19 cellular contexts compared by ENCODE assay signal in genomic region chr3:31010491-31010890, GRCh38.
A peak's percentile ranks its signal among the peaks of the same experiment; 100 is the strongest.
DNase-seq lines count a peak whose midpoint lies in the region; ATAC-seq, FAIRE-seq and TF ChIP-seq lines count a peak whose summit lies in the region.
"Had no signal": no experiment of that assay in that cellular context is flagged by ENCODE, and none has a peak within 500 bp of the region (broad histone marks: within the 10 kb centered on the region; RNA-seq: fewer than 3 reads in every experiment).

No MANE protein-coding gene starts in this region.

- H3K4me3 ChIP-seq in HUES48 (ENCODE audit: low read depth, low read length) = no peak overlapping the region
- no peak overlapping the region for H3K4me3 ChIP-seq in bronchial epithelial cell (ENCODE audit: low read depth, low read length)
- no peak overlapping the region for H3K4me3 ChIP-seq in left lung
- H3K4me3 ChIP-seq in right atrium auricular region = no peak overlapping the region
- H3K4me3 ChIP-seq: gastroesophageal sphincter, GM23338, psoas muscle had no signal

- CTCF ChIA-PET in activated CD4-positive, alpha-beta memory T cell treated with anti-CD3 and anti-CD28 coated beads, Interleukin-2, amount 10 ng/mL, durations not matched to agents 7 days and 5 days (lab: Charles Lee) = no interaction called here

- intact Hi-C loops in left lung (cut with DNase I) = no loop called here

- H3K9me3 Mint-ChIP-seq in activated CD4-positive, alpha-beta memory T cell treated with anti-CD3 and anti-CD28 coated beads, Interleukin-2, amount 10 ng/mL, durations not matched to agents 7 days and 5 days = peaks cover 14% of the 10 kb centered on the region
- H3K9me3 Mint-ChIP-seq: GM23338; immature natural killer cell; natural killer cell treated with Interleukin-12 subunit alpha and Interleukin-12 subunit beta and Interleukin-15 and Interleukin-18, amount 100 ng/mL, for 72 hours had no signal

- H3K27ac Mint-ChIP-seq in activated CD4-positive, alpha-beta memory T cell treated with anti-CD3 and anti-CD28 coated beads, Interleukin-2, amount 10 ng/mL, durations not matched to agents 7 days and 5 days = no peak overlapping the region
- H3K27ac Mint-ChIP-seq: brain; GM23338; immature natural killer cell; natural killer cell treated with Interleukin-12 subunit alpha and Interleukin-12 subunit beta and Interleukin-15 and Interleukin-18, amount 100 ng/mL, for 72 hours had no signal

- H3K27me3 Mint-ChIP-seq in activated CD4-positive, alpha-beta memory T cell treated with anti-CD3 and anti-CD28 coated beads, Interleukin-2, amount 10 ng/mL, durations not matched to agents 7 days and 5 days = no peaks in the 10 kb centered on the region
- H3K27me3 Mint-ChIP-seq: brain had no signal

- peak; percentile 22 for ATAC-seq in left lung
- no peak for ATAC-seq in GM21576 (IDR thresholded peaks at IDR 0.05; ENCODE audit: unreplicated experiment)
- ATAC-seq in GM19395 (IDR thresholded peaks at IDR 0.05; ENCODE audit: unreplicated experiment) = no peak
- ATAC-seq: gastroesophageal sphincter; natural killer cell treated with Interleukin-12 subunit alpha and Interleukin-12 subunit beta and Interleukin-15 and Interleukin-18, amount 100 ng/mL, for 72 hours; psoas muscle had no signal

- POLR2A ChIA-PET in activated CD4-positive, alpha-beta memory T cell treated with anti-CD3 and anti-CD28 coated beads, Interleukin-2, amount 10 ng/mL, durations not matched to agents 7 days and 5 days (lab: Charles Lee) = interaction anchor here (0.8 kb wide), 1 partner anchor 1324 kb away, joined by 3 read pairs; no protein-coding TSS in a partner anchor

- H3K27ac ChIP-seq in HUES48 (ENCODE audit: low read depth, low read length) = peak overlapping the region; percentile 60
- no peak overlapping the region for H3K27ac ChIP-seq in left lung
- no peak overlapping the region for H3K27ac ChIP-seq in right atrium auricular region
- H3K27ac ChIP-seq: gastroesophageal sphincter, psoas muscle had no signal

- no peak for FAIRE-seq in bronchial epithelial cell (lab: Jason Lieb, UNC)

- H3K4me1 ChIP-seq in HUES48 (ENCODE audit: control insufficient read depth, insufficient read depth, low read length) (peaks cover 11% of the 10 kb centered on the region; the same call in 1 of the 2 replicates), left lung (peaks cover 0 to 6% of the 10 kb centered on the region in 2 donors), right atrium auricular region (no peaks in the 10 kb centered on the region)
- H3K4me1 ChIP-seq: gastroesophageal sphincter, psoas muscle had no signal

- peaks cover 15% of the 10 kb centered on the region for H3K4me1 Mint-ChIP-seq in activated CD4-positive, alpha-beta memory T cell treated with anti-CD3 and anti-CD28 coated beads, Interleukin-2, amount 10 ng/mL, durations not matched to agents 7 days and 5 days
- H3K4me1 Mint-ChIP-seq: immature natural killer cell had no signal

- TF ChIP-seq CTCF in bronchial epithelial cell (IDR thresholded peaks at IDR 0.05; ENCODE audit: insufficient read depth, low read length, severe bottlenecking) (no peak), left lung (IDR thresholded peaks at IDR 0.05) (no peak), right atrium auricular region (IDR thresholded peaks at IDR 0.05) (no peak)

- DNase-seq in AG08395 (ENCODE audit: low spot score) (peak; percentile 63), bronchial epithelial cell (ENCODE audit: low read depth) (peak; percentile 40), left lung (no peak), right atrium auricular region (ENCODE audit: low spot score) (no peak)
- DNase-seq in activated CD4-positive, alpha-beta memory T cell treated with anti-CD3 and anti-CD28 coated beads, Interleukin-2, amount 10 ng/mL, durations not matched to agents 7 days and 5 days = no peak
- DNase-seq: ACHN; activated CD4-positive, alpha-beta T cell treated with anti-CD3 and anti-CD28 coated beads for 4 hours; activated CD8-positive, alpha-beta memory T cell treated with anti-CD3 and anti-CD28 coated beads, Interleukin-2, amount 50 U/mL, for 48 hours; effector CD8-positive, alpha-beta T cell; immature natural killer cell; psoas muscle; stimulated activated naive CD4-positive, alpha-beta T cell had no signal

- H3K36me3 ChIP-seq in HUES48 (ENCODE audit: control insufficient read depth, insufficient read depth, low read length) (no peaks in the 10 kb centered on the region), bronchial epithelial cell (ENCODE audit: control insufficient read depth, insufficient read depth, low read length) (no peaks in the 10 kb centered on the region), left lung (no peaks in the 10 kb centered on the region), right atrium auricular region (no peaks in the 10 kb centered on the region)
- H3K36me3 ChIP-seq: gastroesophageal sphincter had no signal

- H3K27me3 ChIP-seq in HUES48 (ENCODE audit: control insufficient read depth, insufficient read depth, low read length) (peaks cover 88% of the 10 kb centered on the region), bronchial epithelial cell (ENCODE audit: control insufficient read depth, insufficient read depth, low read length) (no peaks in the 10 kb centered on the region), left lung (no peaks in the 10 kb centered on the region), right atrium auricular region (no peaks in the 10 kb centered on the region)
- H3K27me3 ChIP-seq: gastroesophageal sphincter had no signal

- no peaks in the 10 kb centered on the region for H3K9me3 ChIP-seq in HUES48 (ENCODE audit: control insufficient read depth, insufficient read depth, low read length)
- H3K9me3 ChIP-seq in left lung = peaks cover 0 to 3% of the 10 kb centered on the region in 2 donors
- H3K9me3 ChIP-seq in right atrium auricular region = peaks cover 0 to 12% of the 10 kb centered on the region in 2 donors
- H3K9me3 ChIP-seq: gastroesophageal sphincter, psoas muscle had no signal

- H3K4me3 Mint-ChIP-seq in activated CD4-positive, alpha-beta memory T cell treated with anti-CD3 and anti-CD28 coated beads, Interleukin-2, amount 10 ng/mL, durations not matched to agents 7 days and 5 days = no peak overlapping the region
- H3K4me3 Mint-ChIP-seq: brain; GM23338; immature natural killer cell; natural killer cell treated with Interleukin-12 subunit alpha and Interleukin-12 subunit beta and Interleukin-15 and Interleukin-18, amount 100 ng/mL, for 72 hours had no signal

- no peak overlapping the region for H3K9ac ChIP-seq in HUES48 (ENCODE audit: low read depth, low read length)

- no peaks in the 10 kb centered on the region for H3K36me3 Mint-ChIP-seq in activated CD4-positive, alpha-beta memory T cell treated with anti-CD3 and anti-CD28 coated beads, Interleukin-2, amount 10 ng/mL, durations not matched to agents 7 days and 5 days (ENCODE audit: low read depth)
- H3K36me3 Mint-ChIP-seq: brain; immature natural killer cell; natural killer cell treated with Interleukin-12 subunit alpha and Interleukin-12 subunit beta and Interleukin-15 and Interleukin-18, amount 100 ng/mL, for 72 hours had no signal

Comparison
In these comparisons a context has a peak if more than half of its experiments do, and no peak if none do; other contexts are left out.
1. DNase-seq: peak in AG08395 (single experiment) and bronchial epithelial cell (single experiment); none in left lung (0 of 2), activated CD4-positive, alpha-beta memory T cell treated with anti-CD3 and anti-CD28 coated beads, Interleukin-2, amount 10 ng/mL, durations not matched to agents 7 days and 5 days (single experiment) and right atrium auricular region (single experiment).